In genomic region chr17:43542854-43543253, GRCh38 we compare ENCODE assay signal across 17 cellular contexts. TPM values are rescaled to one million over a fixed set of nuclear protein-coding genes. Genes with fewer than 3 reads are reported as not detected.
DNase-seq lines count a peak whose midpoint lies in the region; TF ChIP-seq lines count a peak whose summit lies in the region.
"Had no signal": no experiment of that assay in that cellular context is flagged by ENCODE, and none has a peak within 500 bp of the region (broad histone marks: within the 10 kb centered on the region; RNA-seq: fewer than 3 reads in every experiment).

No MANE protein-coding gene starts in this region.

- peaks cover 24% of the 10 kb centered on the region for H4K20me1 ChIP-seq in neural progenitor cell (ENCODE audit: low read depth)

- no peak overlapping the region for H2AFZ ChIP-seq in neural progenitor cell (replicated peaks)

- no peak overlapping the region for H3K27ac Mint-ChIP-seq in neural progenitor cell

- H3K36me3 ChIP-seq in HUES48 (ENCODE audit: control insufficient read depth, insufficient read depth, low read length): no peaks in the 10 kb centered on the region; the same call in 1 of the 2 replicates
- no peaks in the 10 kb centered on the region for H3K36me3 ChIP-seq in iPS-15b (ENCODE audit: control insufficient read depth, insufficient read depth, low read length)
- H3K36me3 ChIP-seq in neural progenitor cell: no peaks in the 10 kb centered on the region
- no peaks in the 10 kb centered on the region for H3K36me3 ChIP-seq in adrenal gland (replicated peaks in 1 of 2)

- TF ChIP-seq POLR2A in adrenal gland (IDR thresholded peaks at IDR 0.05): no peak

- H3K9ac ChIP-seq in HUES48 (ENCODE audit: low read depth, low read length): no peak overlapping the region
- no peak overlapping the region for H3K9ac ChIP-seq in iPS-15b (ENCODE audit: low read depth, low read length)
- no peak overlapping the region for H3K9ac ChIP-seq in neural progenitor cell
- H3K9ac ChIP-seq: KMS-11 had no signal

- peaks cover 10% of the 10 kb centered on the region for H3K27me3 Mint-ChIP-seq in neural progenitor cell (ENCODE audit: insufficient read depth, low read depth)

- DNase-seq in neural progenitor cell (ENCODE audit: low spot score) (no peak), adrenal gland (no peak), hypothalamus (lab: John Stamatoyannopoulos, UW) (no peak), AG20443 (ENCODE audit: low spot score) (no peak)
- DNase-seq in activated CD4-positive, alpha-beta T cell treated with anti-CD3 and anti-CD28 coated beads for 4 hours: no peak
- DNase-seq: NCI-H1092, NCI-H146, NCI-H2081, NCI-H510A, NCI-H774, SHP77 treated with DMSO at 0.1 percent for 48 hours had no signal

- peak overlapping the region; percentile 11 for H3K27ac ChIP-seq in HUES48 (ENCODE audit: low read depth, low read length)
- no peak overlapping the region for H3K27ac ChIP-seq in neural progenitor cell
- no peak overlapping the region for H3K27ac ChIP-seq in adrenal gland
- H3K27ac ChIP-seq: C4-2B, HL-60, KMS-11 had no signal

- H3K79me2 ChIP-seq in neural progenitor cell (ENCODE audit: low read depth): no peaks in the 10 kb centered on the region

- H3K27me3 ChIP-seq in HUES48 (ENCODE audit: control insufficient read depth, insufficient read depth, low read length) (peaks cover 15% of the 10 kb centered on the region), iPS-15b (ENCODE audit: control insufficient read depth, insufficient read depth, low read length) (peaks cover 13% of the 10 kb centered on the region), neural progenitor cell (peaks cover 61% of the 10 kb centered on the region), adrenal gland (no peaks in the 10 kb centered on the region)

- H3K9me3 Mint-ChIP-seq in neural progenitor cell: no peaks in the 10 kb centered on the region

- intact Hi-C loops in adrenal gland (cut with DNase I): no loop called here

- no peaks in the 10 kb centered on the region for H3K9me3 ChIP-seq in HUES48 (ENCODE audit: control insufficient read depth, insufficient read depth, low read length)
- H3K9me3 ChIP-seq in iPS-15b (ENCODE audit: control insufficient read depth, insufficient read depth, low read length): no peaks in the 10 kb centered on the region
- H3K9me3 ChIP-seq in neural progenitor cell (ENCODE audit: low read depth): no peaks in the 10 kb centered on the region
- H3K9me3 ChIP-seq in adrenal gland (replicated peaks in 1 of 3): no peaks in the 10 kb centered on the region

- peaks cover 49% of the 10 kb centered on the region for H3K4me1 ChIP-seq in HUES48 (ENCODE audit: control insufficient read depth, insufficient read depth, low read length)
- H3K4me1 ChIP-seq in iPS-15b (ENCODE audit: control insufficient read depth, insufficient read depth, low read length): peaks cover 37% of the 10 kb centered on the region
- peaks cover 35% of the 10 kb centered on the region for H3K4me1 ChIP-seq in neural progenitor cell
- H3K4me1 ChIP-seq in adrenal gland (replicated peaks in 1 of 2): peaks cover 14 to 17% of the 10 kb centered on the region in 2 donors

- peaks cover 8% of the 10 kb centered on the region for H3K36me3 Mint-ChIP-seq in neural progenitor cell

- peaks cover 63% of the 10 kb centered on the region for H3K4me1 Mint-ChIP-seq in neural progenitor cell

- WGBS in adrenal gland, 4 donors: 88 to 92% (median 91%) methylated on average over 4 to 8 of the region's 8 CpGs

- peak overlapping the region; percentile 81 for H3K4me3 ChIP-seq in HUES48 (ENCODE audit: low read depth, low read length)
- H3K4me3 ChIP-seq in iPS-15b (ENCODE audit: low read depth, low read length): peak overlapping the region; percentile 28
- H3K4me3 ChIP-seq in neural progenitor cell: no peak overlapping the region
- no peak overlapping the region for H3K4me3 ChIP-seq in adrenal gland

- no peak overlapping the region for H3K4me3 Mint-ChIP-seq in neural progenitor cell

- TF ChIP-seq CTCF in neural progenitor cell (IDR thresholded peaks at IDR 0.05) (no peak), adrenal gland (IDR thresholded peaks at IDR 0.05) (no peak)

- peak overlapping the region; percentile 31 for H3K4me2 ChIP-seq in neural progenitor cell
- H3K4me2 ChIP-seq: KMS-11 had no signal

- peaks cover 21% of the 10 kb centered on the region for H3F3A ChIP-seq in neural progenitor cell (ENCODE audit: low read depth)

TF ChIP-seq in PFSK-1, 5 proteins besides CTCF, POLR2A, EP300 and RAD21:
- TF ChIP-seq FOXP2 (optimal IDR thresholded peaks at IDR 0.05; ENCODE audit: borderline replicate concordance, extremely low read depth, extremely low read length, insufficient read depth) (no peak), TAF1 (IDR thresholded peaks at IDR 0.05; ENCODE audit: borderline replicate concordance, insufficient read depth, low read length) (peak; percentile 6; the same call in 1 of the 2 replicates), SIN3A (IDR thresholded peaks at IDR 0.05; ENCODE audit: borderline replicate concordance, insufficient read depth, low read length) (no peak; the same call in 1 of the 2 replicates)

RNA-seq across cellular contexts. Expression of gene ETV4, which starts 3.3 kb away (rescaled TPM):
- polyA plus RNA-seq in PFSK-1 (2012; ENCODE audit: insufficient read length, low read depth): 1,977 TPM
- 1.1 and 5.9 TPM in 2 replicates for total RNA-seq in neural progenitor cell (ENCODE audit: low replicate concordance)
- total RNA-seq in adrenal gland: 1 to 10 TPM in 6 of 8 donors, under 1 TPM in 2; 0.26 to 3.5 (median 2.2) TPM
- polyA plus RNA-seq in adrenal gland: 1 to 10 TPM; 1.9 to 6.6 (median 1.9) TPM

RNA-seq across cellular contexts. Expression of gene DHX8, which starts 59.1 kb away (rescaled TPM):
- polyA plus RNA-seq in PFSK-1 (2012; ENCODE audit: insufficient read length, low read depth): 34.0 TPM
- total RNA-seq in neural progenitor cell (ENCODE audit: low replicate concordance) (46.8 and 134 TPM in 2 replicates), adrenal gland (10 to 100 TPM; 15.2 to 43.6 (median 33.5) TPM)
- 10 to 100 TPM; 28.9 to 37.7 (median 30.9) TPM for polyA plus RNA-seq in adrenal gland

Comparison
In these comparisons a context has a peak if more than half of its experiments do, and no peak if none do; other contexts are left out.
1. H3K4me3 ChIP-seq: peak in HUES48 (single experiment) and iPS-15b (single experiment); none in neural progenitor cell (single experiment) and adrenal gland (0 of 4).